In the genomic region with DNA sequence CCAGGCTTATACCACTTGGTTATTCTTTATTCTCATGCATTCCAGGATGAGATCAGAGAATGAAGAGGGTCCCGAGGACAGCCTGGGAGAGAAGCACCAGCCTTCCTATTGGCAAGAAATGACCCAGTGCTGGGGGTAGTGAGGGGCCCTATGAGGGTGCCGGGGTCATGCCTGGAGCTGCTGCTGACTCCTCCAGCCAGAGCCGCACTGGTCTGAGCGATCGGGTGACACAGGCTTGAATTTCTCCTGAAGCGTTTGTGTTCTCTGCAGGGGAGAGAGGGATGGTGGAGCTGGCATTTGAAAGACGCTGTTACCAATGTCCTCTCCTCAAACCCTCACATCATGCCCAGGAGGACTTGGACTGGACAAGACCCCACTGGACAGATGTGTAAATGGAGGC, we compare ENCODE assay signal across 13 cellular contexts. TPM values are rescaled to one million over a fixed set of nuclear protein-coding genes. Genes with fewer than 3 reads are reported as not detected.
"Had no signal": no experiment of that assay in that cellular context is flagged by ENCODE, and none has a peak within 500 bp of the region (broad histone marks: within the 10 kb centered on the region; RNA-seq: fewer than 3 reads in every experiment).

No MANE protein-coding gene starts in this region.

- H3K36me3 ChIP-seq: breast epithelium, gastroesophageal sphincter had no signal

- DNase-seq: activated CD4-positive, alpha-beta memory T cell treated with anti-CD3 and anti-CD28 coated beads for 36 hours; activated CD4-positive, CD25-positive, alpha-beta regulatory T cell treated with anti-CD3 and anti-CD28 coated beads, Interleukin-2, amount 50 U/mL, for 72 hours; activated CD8-positive, alpha-beta memory T cell treated with anti-CD3 and anti-CD28 coated beads, Interleukin-2, amount 50 U/mL, for 4 hours; activated effector memory CD4-positive, alpha-beta T cell treated with anti-CD3 and anti-CD28 coated beads, Interleukin-2, amount 50 U/mL, for 16 hours; activated T-cell treated with anti-CD3 and anti-CD28 coated beads, Interleukin-2, amount 50 U/mL, for 48 hours; left colon; stimulated activated CD4-positive, alpha-beta T cell treated with anti-CD3 and anti-CD28 coated beads, Interleukin-12 subunit alpha, Interleukin-12 subunit beta, amount 100 ng/mL, for 4 hours; stimulated activated CD4-positive, alpha-beta T cell treated with anti-CD3 and anti-CD28 coated beads, Interleukin-2, amount 100 ng/mL, for 24 hours had no signal

- H3K9ac ChIP-seq: parathyroid adenoma had no signal

- H3K27me3 Mint-ChIP-seq: activated CD4-positive, alpha-beta memory T cell treated with anti-CD3 and anti-CD28 coated beads for 36 hours; activated naive CD8-positive, alpha-beta T cell had no signal

- H3K27ac Mint-ChIP-seq: activated CD4-positive, alpha-beta memory T cell treated with anti-CD3 and anti-CD28 coated beads for 36 hours had no signal

- H3K9me3 ChIP-seq: breast epithelium, gastroesophageal sphincter had no signal

- ATAC-seq: gastroesophageal sphincter, left colon had no signal

- H3K4me1 ChIP-seq: breast epithelium, gastroesophageal sphincter had no signal

- H3K4me3 ChIP-seq: breast epithelium, gastroesophageal sphincter, lung had no signal

- H3K27ac ChIP-seq: breast epithelium, gastroesophageal sphincter, parathyroid adenoma had no signal

- H3K9me3 Mint-ChIP-seq: activated CD4-positive, alpha-beta memory T cell treated with anti-CD3 and anti-CD28 coated beads for 36 hours had no signal

- H3K4me3 Mint-ChIP-seq: activated CD4-positive, alpha-beta memory T cell treated with anti-CD3 and anti-CD28 coated beads for 36 hours; activated naive CD8-positive, alpha-beta T cell had no signal

- H3K27me3 ChIP-seq: breast epithelium, gastroesophageal sphincter had no signal

RNA-seq across cellular contexts. Expression of a gene that starts 18.1 kb away (rescaled TPM):
- total RNA-seq: left colon had no signal
